In the genomic region with DNA sequence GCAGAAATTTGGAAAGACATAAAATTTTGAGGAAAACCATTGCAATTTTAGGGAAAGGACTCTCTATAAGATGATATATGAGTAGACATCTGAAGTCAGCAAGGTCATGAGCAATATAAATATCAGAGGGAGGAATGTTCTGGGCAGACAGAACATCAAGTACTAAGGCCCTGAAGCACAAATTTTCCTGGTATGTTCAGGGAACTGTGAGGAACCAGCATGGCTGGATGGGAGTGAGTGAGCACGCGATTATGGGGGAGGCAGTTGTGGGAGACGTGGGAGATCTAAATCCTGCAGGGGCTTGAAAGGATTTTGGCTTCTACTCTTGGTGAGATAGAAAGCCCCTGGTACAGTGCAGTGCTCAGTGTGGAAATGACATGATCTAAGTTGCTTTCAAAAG, we compare ENCODE assay signal across 24 cellular contexts.
"Had no signal": no experiment of that assay in that cellular context is flagged by ENCODE, and none has a peak within 500 bp of the region (broad histone marks: within the 10 kb centered on the region; RNA-seq: fewer than 3 reads in every experiment).

No MANE protein-coding gene starts in this region.

- DNase-seq: effector memory CD8-positive, alpha-beta T cell; glutamatergic neuron; lower lobe of right lung; natural killer cell; posterior cingulate gyrus; spleen; stimulated activated CD4-positive, alpha-beta T cell treated with anti-CD3 and anti-CD28 coated beads, Interleukin-15, amount 100 ng/mL, for 24 hours; stimulated activated CD4-positive, alpha-beta T cell treated with anti-CD3 and anti-CD28 coated beads, Interleukin-1b, Interleukin-23, amount 100 ng/mL, for 48 hours; stimulated activated CD4-positive, alpha-beta T cell treated with anti-CD3 and anti-CD28 coated beads, Interleukin-4, amount 100 ng/mL, for 24 hours; testis; transverse colon had no signal

- H3K27me3 ChIP-seq: esophagus muscularis mucosa, gastroesophageal sphincter, hepatocyte, right atrium auricular region, spleen, testis, transverse colon had no signal

- H3K27ac ChIP-seq: epithelial cell of prostate, esophagus muscularis mucosa, gastroesophageal sphincter, hepatocyte, lower lobe of right lung, testis, transverse colon had no signal

- H3K4me3 Mint-ChIP-seq: central memory CD8-positive, alpha-beta T cell; dendritic cell treated with granulocyte-macrophage colony-stimulating factor and Interleukin-4, amounts not matched to agents 40 ng/mL and 50 ng/mL, for 4 days; effector memory CD8-positive, alpha-beta T cell; memory B cell; mesothelial cell of epicardium; natural killer cell; neural crest cell; stimulated activated memory B cell treated with anti-CD40 and anti-IgM and Interleukin-4, amounts not matched to agents 10 μg/mL and 1 μg/mL and 100 μg/mL, for 72 hours; stimulated activated naive CD8-positive, alpha-beta T cell treated with anti-CD3 and anti-CD28 coated beads, Interleukin-15, Interleukin-2, amounts not matched to agents 100 ng/mL and 50 ng/mL, for 24 hours had no signal

- H3K4me2 ChIP-seq: hepatocyte had no signal

- H3K9me3 Mint-ChIP-seq: central memory CD8-positive, alpha-beta T cell; dendritic cell treated with granulocyte-macrophage colony-stimulating factor and Interleukin-4, amounts not matched to agents 40 ng/mL and 50 ng/mL, for 4 days; effector memory CD8-positive, alpha-beta T cell; memory B cell; mesothelial cell of epicardium; natural killer cell; neural crest cell; stimulated activated memory B cell treated with anti-CD40 and anti-IgM and Interleukin-4, amounts not matched to agents 10 μg/mL and 1 μg/mL and 100 μg/mL, for 72 hours; stimulated activated naive CD8-positive, alpha-beta T cell treated with anti-CD3 and anti-CD28 coated beads, Interleukin-15, Interleukin-2, amounts not matched to agents 100 ng/mL and 50 ng/mL, for 24 hours had no signal

- H3K4me3 ChIP-seq: esophagus muscularis mucosa, gastroesophageal sphincter, hepatocyte, lower lobe of right lung, right atrium auricular region, spleen, testis, transverse colon had no signal

- H3K36me3 ChIP-seq: esophagus muscularis mucosa, gastroesophageal sphincter, lower lobe of right lung, right atrium auricular region, spleen, transverse colon had no signal

- H3K27me3 Mint-ChIP-seq: central memory CD8-positive, alpha-beta T cell; dendritic cell treated with granulocyte-macrophage colony-stimulating factor and Interleukin-4, amounts not matched to agents 40 ng/mL and 50 ng/mL, for 4 days; memory B cell; stimulated activated memory B cell treated with anti-CD40 and anti-IgM and Interleukin-4, amounts not matched to agents 10 μg/mL and 1 μg/mL and 100 μg/mL, for 72 hours; stimulated activated naive CD8-positive, alpha-beta T cell treated with anti-CD3 and anti-CD28 coated beads, Interleukin-15, Interleukin-2, amounts not matched to agents 100 ng/mL and 50 ng/mL, for 24 hours had no signal

- H3K36me3 Mint-ChIP-seq: memory B cell; mesothelial cell of epicardium; natural killer cell; stimulated activated memory B cell treated with anti-CD40 and anti-IgM and Interleukin-4, amounts not matched to agents 10 μg/mL and 1 μg/mL and 100 μg/mL, for 72 hours had no signal

- H3K27ac Mint-ChIP-seq: dendritic cell treated with granulocyte-macrophage colony-stimulating factor and Interleukin-4, amounts not matched to agents 40 ng/mL and 50 ng/mL, for 4 days; effector memory CD8-positive, alpha-beta T cell; memory B cell; mesothelial cell of epicardium; natural killer cell; stimulated activated memory B cell treated with anti-CD40 and anti-IgM and Interleukin-4, amounts not matched to agents 10 μg/mL and 1 μg/mL and 100 μg/mL, for 72 hours; stimulated activated naive CD8-positive, alpha-beta T cell treated with anti-CD3 and anti-CD28 coated beads, Interleukin-15, Interleukin-2, amounts not matched to agents 100 ng/mL and 50 ng/mL, for 24 hours had no signal

- H3K9me3 ChIP-seq: esophagus muscularis mucosa, gastroesophageal sphincter, lower lobe of right lung, right atrium auricular region, spleen, testis, transverse colon had no signal

- H2AFZ ChIP-seq: hepatocyte had no signal

- ATAC-seq: effector memory CD8-positive, alpha-beta T cell; gastroesophageal sphincter; left lobe of liver; lower lobe of right lung; natural killer cell; stimulated activated memory B cell treated with anti-CD40 and anti-IgM and Interleukin-4, amounts not matched to agents 10 μg/mL and 1 μg/mL and 100 μg/mL, for 72 hours had no signal
